8 cellular contexts compared by ENCODE assay signal in genomic region chr2:27086722-27087446, GRCh38. TPM values are rescaled to one million over a fixed set of nuclear protein-coding genes. Genes with fewer than 3 reads are reported as not detected.
DNase-seq lines count a peak whose midpoint lies in the region; ATAC-seq and TF ChIP-seq lines count a peak whose summit lies in the region.

TSS of gene KHK (plus strand) at chr2:27086772. CDS start at chr2:27087260, 488 bp downstream.

- H3K36me3 Mint-ChIP-seq in activated CD8-positive, alpha-beta T cell treated with anti-CD3 and anti-CD28 coated beads, Interleukin-2, amount 10 ng/mL, durations not matched to agents 7 days and 5 days (ENCODE audit: low read depth) = no peaks in the 10 kb centered on the region

- H3K4me2 ChIP-seq in Loucy (ENCODE audit: low read depth, low read length, poor library complexity, severe bottlenecking) = peak within 1 kb of the TSS; percentile 92

- WGBS in heart left ventricle, 4 donors = 0 to 7% (median 5%) methylated on average over 26 to 49 of the region's 49 CpGs
- WGBS in psoas muscle, 3 donors = 4 to 7% (median 4%) methylated on average over 32 to 49 of the region's 49 CpGs

- H3K4me1 ChIP-seq in Loucy (ENCODE audit: insufficient read depth, low read length, poor library complexity, severe bottlenecking) (peaks cover 41% of the 10 kb centered on the region), heart left ventricle (peaks cover 4 to 39% (median 21%) of the 10 kb centered on the region in 12 donors), psoas muscle (peaks cover 19% of the 10 kb centered on the region)

- H3K4me3 ChIP-seq in Loucy (ENCODE audit: low read length, poor library complexity, severe bottlenecking) = peak within 1 kb of the TSS; percentile 78
- H3K4me3 ChIP-seq in heart left ventricle = peak within 1 kb of the TSS; percentile 54 to 88 (median 74)
- peak within 1 kb of the TSS; percentile 70 for H3K4me3 ChIP-seq in psoas muscle

- ATAC-seq in GM19328 (IDR thresholded peaks at IDR 0.05; ENCODE audit: unreplicated experiment) (peak; percentile 9), heart left ventricle (peak in 3 of 4 donors; percentile 0 to 50 (median 16)), psoas muscle (peak in 2 of 4 donors; percentile 4 to 7), GM21381 (IDR thresholded peaks at IDR 0.05; ENCODE audit: unreplicated experiment) (no peak)
- peak; percentile 15 for ATAC-seq in activated CD8-positive, alpha-beta T cell treated with anti-CD3 and anti-CD28 coated beads, Interleukin-2, amount 10 ng/mL, durations not matched to agents 7 days and 5 days

- no peak for TF ChIP-seq POLR2A in heart left ventricle (IDR thresholded peaks at IDR 0.05)

- CTCF ChIA-PET in activated CD8-positive, alpha-beta T cell treated with anti-CD3 and anti-CD28 coated beads, Interleukin-2, amount 10 ng/mL, durations not matched to agents 7 days and 5 days (lab: Charles Lee) = interaction anchor here (0.8 to 2.9 kb wide), 18 partner anchors 9 to 216 kb away, joined by 3 to 11 read pairs (median 5); partner anchors contain the start of genes ABHD1, OST4 and PREB

- no peaks in the 10 kb centered on the region for H3K9me3 Mint-ChIP-seq in activated CD8-positive, alpha-beta T cell treated with anti-CD3 and anti-CD28 coated beads, Interleukin-2, amount 10 ng/mL, durations not matched to agents 7 days and 5 days (ENCODE audit: insufficient read depth)

- no peaks in the 10 kb centered on the region for H3K27me3 Mint-ChIP-seq in activated CD8-positive, alpha-beta T cell treated with anti-CD3 and anti-CD28 coated beads, Interleukin-2, amount 10 ng/mL, durations not matched to agents 7 days and 5 days (ENCODE audit: low read depth)

- H3K4me3 Mint-ChIP-seq in activated CD8-positive, alpha-beta T cell treated with anti-CD3 and anti-CD28 coated beads, Interleukin-2, amount 10 ng/mL, durations not matched to agents 7 days and 5 days = peak within 1 kb of the TSS; percentile 80

- no peaks in the 10 kb centered on the region for H4K20me1 ChIP-seq in Loucy (ENCODE audit: insufficient read depth, low read length, poor library complexity, severe bottlenecking)

- peaks cover 2% of the 10 kb centered on the region; the same call in 1 of the 2 replicates for H3F3A ChIP-seq in Loucy (ENCODE audit: low read depth)

- intact Hi-C loops in heart left ventricle (cut with DNase I) (loop anchor here in 9 of 10 donors (1.0 to 10.0 kb wide), 8 partner anchors 35 to 126 kb away; partner anchors contain the start of genes TMEM214 (in 5 of the 9) and AGBL5 (in 3 of the 9)), psoas muscle (cut with DNase I) (loop anchor here (2.0 to 5.0 kb wide), 2 partner anchors 125 to 126 kb away; no protein-coding TSS in a partner anchor)

- peak within 1 kb of the TSS; percentile 79 for H3K9ac ChIP-seq in Loucy (ENCODE audit: low read depth, low read length, poor library complexity, severe bottlenecking)

- H3K36me3 ChIP-seq in Loucy (ENCODE audit: insufficient read depth, low read length) (no peaks in the 10 kb centered on the region), heart left ventricle (peaks cover 0 to 3% (median 0%) of the 10 kb centered on the region in 9 donors), psoas muscle (ENCODE audit: insufficient read depth in 1 of 2, low read depth in 1 of 2) (no peaks in the 10 kb centered on the region)

- no peaks in the 10 kb centered on the region for H3K9me2 ChIP-seq in Loucy (replicated peaks; ENCODE audit: low read depth, low read length)

- peak within 1 kb of the TSS; percentile 95 for H2AFZ ChIP-seq in Loucy (ENCODE audit: low read length)

- H3K4me1 Mint-ChIP-seq in activated CD8-positive, alpha-beta T cell treated with anti-CD3 and anti-CD28 coated beads, Interleukin-2, amount 10 ng/mL, durations not matched to agents 7 days and 5 days (ENCODE audit: low read depth) = peaks cover 52% of the 10 kb centered on the region

- H3K27ac ChIP-seq in heart left ventricle = peak within 1 kb of the TSS; percentile 78 to 96 (median 94)
- H3K27ac ChIP-seq in psoas muscle = peak within 1 kb of the TSS; percentile 84

- H3K27ac Mint-ChIP-seq in activated CD8-positive, alpha-beta T cell treated with anti-CD3 and anti-CD28 coated beads, Interleukin-2, amount 10 ng/mL, durations not matched to agents 7 days and 5 days = peak within 1 kb of the TSS; percentile 88

- POLR2A ChIA-PET in activated CD8-positive, alpha-beta T cell treated with anti-CD3 and anti-CD28 coated beads, Interleukin-2, amount 10 ng/mL, durations not matched to agents 7 days and 5 days (lab: Charles Lee) = interaction anchor here (0.9 to 1.9 kb wide), 4 partner anchors 12 to 36 kb away, joined by 3 to 7 read pairs (median 4); partner anchors contain the start of gene AGBL5

- TF ChIP-seq CTCF in Loucy (conservative IDR thresholded peaks at IDR 0.05; ENCODE audit: low read length) = no peak
- peak in 2 of 12 donors; percentile 19 to 55 for TF ChIP-seq CTCF in heart left ventricle (IDR thresholded peaks at IDR 0.05)
- TF ChIP-seq CTCF in psoas muscle (IDR thresholded peaks at IDR 0.05) = no peak

- DNase-seq in DMS53 (lab: John Stamatoyannopoulos, UW) (peak; percentile 86), heart left ventricle (peak; percentile 51 to 79 (median 65)), psoas muscle (peak in 1 of 2 donors; percentile 72), DMS114 treated with DMSO at 0.1 percent for 48 hours (lab: John Stamatoyannopoulos, UW; ENCODE audit: unreplicated experiment) (no peak)
- DNase-seq in activated CD8-positive, alpha-beta T cell treated with anti-CD3 and anti-CD28 coated beads, Interleukin-2, amount 10 ng/mL, durations not matched to agents 7 days and 5 days = no peak

- peaks cover 21% of the 10 kb centered on the region; the same call in 1 of the 2 replicates for H3K79me2 ChIP-seq in Loucy (ENCODE audit: insufficient read depth, low read length)

- no peaks in the 10 kb centered on the region for H3K27me3 ChIP-seq in Loucy (ENCODE audit: insufficient read depth, low read length, poor library complexity, severe bottlenecking)
- H3K27me3 ChIP-seq in heart left ventricle = no peaks in the 10 kb centered on the region
- H3K27me3 ChIP-seq in psoas muscle (ENCODE audit: insufficient read depth in 3 of 3, low read length in 2 of 3) = no peaks in the 10 kb centered on the region

- no peaks in the 10 kb centered on the region for H3K9me3 ChIP-seq in Loucy (ENCODE audit: insufficient read depth, low read depth, low read length)
- no peaks in the 10 kb centered on the region for H3K9me3 ChIP-seq in heart left ventricle
- H3K9me3 ChIP-seq in psoas muscle = no peaks in the 10 kb centered on the region

RNA-seq across cellular contexts. Expression of gene KHK, which starts in this region (rescaled TPM):
- 10 to 100 TPM; 12.1 to 12.4 TPM for total RNA-seq in activated CD8-positive, alpha-beta T cell treated with anti-CD3 and anti-CD28 coated beads, Interleukin-2, amount 10 ng/mL, durations not matched to agents 7 days and 5 days
- total RNA-seq in heart left ventricle (1 to 10 TPM in 8 of 9 donors, under 1 TPM in 1; 0.89 to 3.9 (median 1.8) TPM), psoas muscle (1 to 10 TPM; 1.5 to 4.5 (median 2.4) TPM)
- polyA plus RNA-seq in heart left ventricle (1 to 10 TPM; 1.3 to 2.0 TPM), psoas muscle (1 to 10 TPM; 1.8 to 5.8 (median 2.9) TPM)

Comparison
In these comparisons a context has a peak if more than half of its experiments do, and no peak if none do; other contexts are left out.
1. DNase-seq: peak in DMS53 (single experiment) and heart left ventricle (5 of 5); none in activated CD8-positive, alpha-beta T cell treated with anti-CD3 and anti-CD28 coated beads, Interleukin-2, amount 10 ng/mL, durations not matched to agents 7 days and 5 days (single experiment) and DMS114 treated with DMSO at 0.1 percent for 48 hours (single experiment).
2. Peak in every context shown above with its lines, with median percentiles within 50 percentile points of each other: H3K4me3 ChIP-seq.